Comparison of ENCODE assay signal across 22 cellular contexts in genomic region chr7:33900501-33900900, GRCh38. TPM values are rescaled to one million over a fixed set of nuclear protein-coding genes. Genes with fewer than 3 reads are reported as not detected.
"Had no signal": no experiment of that assay in that cellular context is flagged by ENCODE, and none has a peak within 500 bp of the region (broad histone marks: within the 10 kb centered on the region; RNA-seq: fewer than 3 reads in every experiment).

No MANE protein-coding gene starts in this region.

- DNase-seq: activated CD4-positive, alpha-beta memory T cell treated with anti-CD3 and anti-CD28 coated beads for 36 hours; activated CD4-positive, alpha-beta T cell treated with anti-CD3 and anti-CD28 coated beads for 4 hours; activated naive CD4-positive, alpha-beta T cell treated with anti-CD3 and anti-CD28 coated beads, Interleukin-2, amount 10 ng/mL, durations not matched to agents 7 days and 5 days; activated naive CD8-positive, alpha-beta T cell treated with anti-CD3 and anti-CD28 coated beads, Interleukin-2, amount 50 U/mL, for 24 hours; activated T-cell treated with anti-CD3 and anti-CD28 coated beads, Interleukin-2, amount 50 U/mL, for 24 hours; anterior cingulate cortex; cortex of kidney; left cardiac atrium; right lobe of liver; stimulated activated CD4-positive, alpha-beta T cell treated with anti-CD3 and anti-CD28 coated beads, Interleukin-4, amount 100 ng/mL, for 24 hours; stimulated activated naive B cell treated with anti-CD40 and anti-IgM and Interleukin-4, amounts not matched to agents 10 μg/mL and 1 μg/mL and 100 μg/mL, for 72 hours; upper lobe of left lung had no signal

- H3K36me3 Mint-ChIP-seq: activated CD4-positive, alpha-beta memory T cell treated with anti-CD3 and anti-CD28 coated beads for 36 hours; activated naive CD4-positive, alpha-beta T cell treated with anti-CD3 and anti-CD28 coated beads, Interleukin-2, amount 10 ng/mL, durations not matched to agents 7 days and 5 days; brain; mesothelial cell of epicardium; natural killer cell treated with Interleukin-12 subunit alpha and Interleukin-12 subunit beta and Interleukin-15 and Interleukin-18, amount 100 ng/mL, for 72 hours; stimulated activated naive B cell treated with anti-CD40 and anti-IgM and Interleukin-4, amounts not matched to agents 10 μg/mL and 1 μg/mL and 100 μg/mL, for 72 hours; WTC11 had no signal

- H3K27ac Mint-ChIP-seq: activated CD4-positive, alpha-beta memory T cell treated with anti-CD3 and anti-CD28 coated beads for 36 hours; activated naive CD4-positive, alpha-beta T cell treated with anti-CD3 and anti-CD28 coated beads, Interleukin-2, amount 10 ng/mL, durations not matched to agents 7 days and 5 days; activated naive CD8-positive, alpha-beta T cell treated with anti-CD3 and anti-CD28 coated beads, Interleukin-2, amount 50 U/mL, for 24 hours; activated T-cell treated with anti-CD3 and anti-CD28 coated beads, Interleukin-2, amount 50 U/mL, for 24 hours; brain; mesothelial cell of epicardium; natural killer cell treated with Interleukin-12 subunit alpha and Interleukin-12 subunit beta and Interleukin-15 and Interleukin-18, amount 100 ng/mL, for 72 hours; stimulated activated naive B cell treated with anti-CD40 and anti-IgM and Interleukin-4, amounts not matched to agents 10 μg/mL and 1 μg/mL and 100 μg/mL, for 72 hours; WTC11 had no signal

- H2AFZ ChIP-seq: parathyroid adenoma had no signal

- H3K9ac ChIP-seq: parathyroid adenoma had no signal

- H3K4me3 Mint-ChIP-seq: activated CD4-positive, alpha-beta memory T cell treated with anti-CD3 and anti-CD28 coated beads for 36 hours; activated naive CD4-positive, alpha-beta T cell treated with anti-CD3 and anti-CD28 coated beads, Interleukin-2, amount 10 ng/mL, durations not matched to agents 7 days and 5 days; activated naive CD8-positive, alpha-beta T cell treated with anti-CD3 and anti-CD28 coated beads, Interleukin-2, amount 50 U/mL, for 24 hours; activated T-cell treated with anti-CD3 and anti-CD28 coated beads, Interleukin-2, amount 50 U/mL, for 24 hours; mesothelial cell of epicardium; natural killer cell treated with Interleukin-12 subunit alpha and Interleukin-12 subunit beta and Interleukin-15 and Interleukin-18, amount 100 ng/mL, for 72 hours; stimulated activated naive B cell treated with anti-CD40 and anti-IgM and Interleukin-4, amounts not matched to agents 10 μg/mL and 1 μg/mL and 100 μg/mL, for 72 hours; WTC11 had no signal

- H3K4me1 ChIP-seq: parathyroid adenoma had no signal

- H3K27ac ChIP-seq: neutrophil, parathyroid adenoma, right lobe of liver, thoracic aorta, upper lobe of left lung had no signal

- H3K9me3 Mint-ChIP-seq: activated CD4-positive, alpha-beta memory T cell treated with anti-CD3 and anti-CD28 coated beads for 36 hours; activated naive CD4-positive, alpha-beta T cell treated with anti-CD3 and anti-CD28 coated beads, Interleukin-2, amount 10 ng/mL, durations not matched to agents 7 days and 5 days; activated naive CD8-positive, alpha-beta T cell treated with anti-CD3 and anti-CD28 coated beads, Interleukin-2, amount 50 U/mL, for 24 hours; activated T-cell treated with anti-CD3 and anti-CD28 coated beads, Interleukin-2, amount 50 U/mL, for 24 hours; mesothelial cell of epicardium; natural killer cell treated with Interleukin-12 subunit alpha and Interleukin-12 subunit beta and Interleukin-15 and Interleukin-18, amount 100 ng/mL, for 72 hours; stimulated activated naive B cell treated with anti-CD40 and anti-IgM and Interleukin-4, amounts not matched to agents 10 μg/mL and 1 μg/mL and 100 μg/mL, for 72 hours had no signal

- H3K36me3 ChIP-seq: neutrophil, right lobe of liver, thoracic aorta, upper lobe of left lung had no signal

- ATAC-seq: activated naive CD8-positive, alpha-beta T cell treated with anti-CD3 and anti-CD28 coated beads, Interleukin-2, amount 50 U/mL, for 24 hours; esophagus mucosa; left cardiac atrium; natural killer cell treated with Interleukin-12 subunit alpha and Interleukin-12 subunit beta and Interleukin-15 and Interleukin-18, amount 100 ng/mL, for 72 hours; right lobe of liver; stimulated activated naive B cell treated with anti-CD40 and anti-IgM and Interleukin-4, amounts not matched to agents 10 μg/mL and 1 μg/mL and 100 μg/mL, for 72 hours; WTC11 had no signal

- H3K79me2 ChIP-seq: parathyroid adenoma had no signal

- H3K9me3 ChIP-seq: neutrophil, right lobe of liver, thoracic aorta, upper lobe of left lung had no signal

- H3K4me3 ChIP-seq: lung, right lobe of liver, thoracic aorta, upper lobe of left lung had no signal

RNA-seq across cellular contexts. Expression of gene BMPER, which starts 4.8 kb away (rescaled TPM):
- total RNA-seq: activated CD4-positive, alpha-beta memory T cell treated with anti-CD3 and anti-CD28 coated beads for 36 hours; esophagus mucosa; T-helper 2 cell treated with Interferon-gamma antibody and Interleukin-4, amounts not matched to agents 100 ng/mL and 5 ng/mL, for 36 hours had no signal
